Comparison of ENCODE assay signal across 23 cellular contexts in the genomic region with DNA sequence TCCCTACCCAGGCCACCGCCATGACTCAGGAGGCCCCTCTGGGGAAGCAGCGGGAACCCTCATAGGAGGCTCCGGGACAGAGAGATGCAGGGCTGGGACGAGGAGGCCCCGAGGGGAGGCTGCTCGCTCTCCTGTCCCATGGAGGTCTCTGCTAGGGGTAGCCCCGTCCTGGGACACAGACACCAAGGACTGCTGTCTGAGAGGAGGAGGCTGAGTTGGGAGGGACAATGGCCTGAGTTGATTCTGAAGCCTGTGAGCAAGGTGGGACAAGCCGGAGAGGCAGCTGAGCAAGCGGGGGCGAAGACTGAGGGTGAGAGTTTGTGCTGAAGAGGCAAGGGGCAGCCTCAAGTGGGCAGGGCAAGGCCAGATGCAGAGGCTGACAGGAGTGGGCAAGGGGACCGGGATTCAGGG. TPM values are rescaled to one million over a fixed set of nuclear protein-coding genes. Genes with fewer than 3 reads are reported as not detected.
A peak's percentile ranks its signal among the peaks of the same experiment; 100 is the strongest.
DNase-seq lines count a peak whose midpoint lies in the region; ATAC-seq, FAIRE-seq and TF ChIP-seq lines count a peak whose summit lies in the region.
"Had no signal": no experiment of that assay in that cellular context is flagged by ENCODE, and none has a peak within 500 bp of the region (broad histone marks: within the 10 kb centered on the region; RNA-seq: fewer than 3 reads in every experiment).

No MANE protein-coding gene starts in this region.

- FAIRE-seq in kidney (lab: Jason Lieb, UNC): no peak
- FAIRE-seq: D721Med had no signal

- WGBS in psoas muscle, 3 donors: 90 to 93% (median 93%) methylated on average over 11 of the region's 11 CpGs
- WGBS in trophoblast cell (ENCODE audit: extremely low coverage, insufficient coverage, insufficient read length): no CpG with 5 or more reads among the region's 11 CpGs

- H3K79me2 ChIP-seq in GM23338 (replicated peaks; ENCODE audit: insufficient read depth) (no peaks in the 10 kb centered on the region), trophoblast cell (ENCODE audit: control insufficient read depth, insufficient read depth, low read length, poor library complexity) (no peaks in the 10 kb centered on the region)

- H3K4me1 Mint-ChIP-seq in GM23338 (peaks cover 34% of the 10 kb centered on the region), WTC11 (peaks cover 25% of the 10 kb centered on the region)
- peaks cover 28 to 45% (median 32%) of the 10 kb centered on the region in 3 donors for H3K4me1 Mint-ChIP-seq in CD8-positive, alpha-beta memory T cell

- no peak overlapping the region for H2BK12ac ChIP-seq in trophoblast cell (ENCODE audit: low read length)

- H3K27ac ChIP-seq in GM23338 (ENCODE audit: low read depth) (no peak overlapping the region), kidney (ENCODE audit: low read depth in 2 of 2, low read length in 2 of 2) (no peak overlapping the region), psoas muscle (no peak overlapping the region), trophoblast cell (ENCODE audit: low read depth, low read length) (no peak overlapping the region)
- no peak overlapping the region for H3K27ac ChIP-seq in CD8-positive, alpha-beta memory T cell (ENCODE audit: low read depth, low read length)

- no peak overlapping the region for H3K18ac ChIP-seq in trophoblast cell (ENCODE audit: low read length)

- H3K27ac Mint-ChIP-seq in GM23338 (peak overlapping the region; percentile 22; the same call in 1 of the 2 replicates), WTC11 (peak overlapping the region; percentile 28; the same call in 1 of the 2 replicates)
- H3K27ac Mint-ChIP-seq in CD8-positive, alpha-beta memory T cell: no peak overlapping the region

- H2AFZ ChIP-seq in GM23338: no peak overlapping the region; the same call in 1 of the 2 replicates
- H2AFZ ChIP-seq in trophoblast cell (ENCODE audit: insufficient read depth, low read length, poor library complexity): no peak overlapping the region

- DNase-seq in GM23338 (ENCODE audit: low spot score) (no peak), WTC11 (ENCODE audit: low spot score) (peak; percentile 11), kidney (peak; percentile 72), psoas muscle (peak; percentile 12 to 45), trophoblast cell (no peak), NCI-H526 (lab: John Stamatoyannopoulos, UW) (no peak), A172 (ENCODE audit: low spot score) (no peak)
- no peak for DNase-seq in CD8-positive, alpha-beta memory T cell
- DNase-seq: activated CD4-positive, alpha-beta T cell treated with anti-CD3 and anti-CD28 coated beads for 48 hours; activated CD8-positive, alpha-beta memory T cell treated with anti-CD3 and anti-CD28 coated beads, Interleukin-2, amount 50 U/mL, for 48 hours; activated naive CD4-positive, alpha-beta T cell; AML-193; effector memory CD4-positive, alpha-beta T cell; naive thymus-derived CD4-positive, alpha-beta T cell; NCI-H187; NCI-H226; NCI-H82; OCI-M1; Right ventricle myocardium superior; stimulated activated CD4-positive, alpha-beta T cell treated with anti-CD3 and anti-CD28 coated beads, Interleukin-12 subunit alpha, Interleukin-12 subunit beta, amount 100 ng/mL, for 4 hours had no signal

- no peak overlapping the region for H3K14ac ChIP-seq in trophoblast cell (ENCODE audit: low read length)

- H4K20me1 ChIP-seq in GM23338 (replicated peaks; ENCODE audit: insufficient read depth): 0 out of 2 replicates have a peak, but pooled peaks cover 3% of the 10 kb centered on the region

- CTCF ChIA-PET in WTC11 (lab: Charles Lee): interaction anchor here (0.9 to 2.3 kb wide), 6 partner anchors 9 to 194 kb away, joined by 3 to 15 read pairs (median 7); partner anchors contain the start of genes DENND4B, GATAD2B, NPR1 and RAB13
- CTCF ChIA-PET in CD8-positive, alpha-beta memory T cell (lab: Charles Lee): no interaction called here

- H4K12ac ChIP-seq in trophoblast cell (ENCODE audit: low read depth, low read length): no peak overlapping the region

- H3K9me2 ChIP-seq in GM23338 (ENCODE audit: insufficient read depth): no peaks in the 10 kb centered on the region

- no peaks in the 10 kb centered on the region for H3K36me3 ChIP-seq in GM23338 (ENCODE audit: insufficient read depth)
- H3K36me3 ChIP-seq in kidney (ENCODE audit: control insufficient read depth in 1 of 2, insufficient read depth in 2 of 2, low read length in 2 of 2): no peaks in the 10 kb centered on the region
- H3K36me3 ChIP-seq in psoas muscle (ENCODE audit: insufficient read depth in 1 of 2, low read depth in 1 of 2): no peaks in the 10 kb centered on the region
- no peaks in the 10 kb centered on the region for H3K36me3 ChIP-seq in trophoblast cell (ENCODE audit: control insufficient read depth in 1 of 2, insufficient read depth in 2 of 2, low read length in 2 of 2)
- no peaks in the 10 kb centered on the region for H3K36me3 ChIP-seq in CD8-positive, alpha-beta memory T cell (ENCODE audit: insufficient read depth, low read length)
- H3K36me3 ChIP-seq: esophagus muscularis mucosa, gastroesophageal sphincter had no signal

- H4K8ac ChIP-seq in trophoblast cell (ENCODE audit: low read depth, low read length): no peak overlapping the region

- TF ChIP-seq CTCF in GM23338 (conservative IDR thresholded peaks at IDR 0.05; ENCODE audit: low read depth in 2 of 2): no peak
- TF ChIP-seq CTCF in WTC11 (IDR thresholded peaks at IDR 0.05): no peak
- TF ChIP-seq CTCF in kidney (IDR thresholded peaks at IDR 0.05; ENCODE audit: borderline replicate concordance, extremely low read depth, insufficient read depth): no peak
- TF ChIP-seq CTCF in psoas muscle (IDR thresholded peaks at IDR 0.05): no peak

- no peaks in the 10 kb centered on the region for H3K36me3 Mint-ChIP-seq in GM23338 (ENCODE audit: low read depth)
- no peaks in the 10 kb centered on the region for H3K36me3 Mint-ChIP-seq in WTC11
- H3K36me3 Mint-ChIP-seq in CD8-positive, alpha-beta memory T cell: no peaks in the 10 kb centered on the region

- no peaks in the 10 kb centered on the region for H3K9me3 ChIP-seq in kidney (ENCODE audit: control insufficient read depth in 1 of 2, low read length in 2 of 2)
- H3K9me3 ChIP-seq in psoas muscle: no peaks in the 10 kb centered on the region
- H3K9me3 ChIP-seq in trophoblast cell (ENCODE audit: insufficient read depth, low read depth, low read length): no peaks in the 10 kb centered on the region
- no peaks in the 10 kb centered on the region for H3K9me3 ChIP-seq in CD8-positive, alpha-beta memory T cell (ENCODE audit: low read length)
- H3K9me3 ChIP-seq: esophagus muscularis mucosa, gastroesophageal sphincter had no signal

- H3K27me3 ChIP-seq in GM23338 (ENCODE audit: insufficient read depth): no peaks in the 10 kb centered on the region
- no peaks in the 10 kb centered on the region for H3K27me3 ChIP-seq in psoas muscle (ENCODE audit: insufficient read depth in 3 of 3, low read length in 2 of 3)
- no peaks in the 10 kb centered on the region for H3K27me3 ChIP-seq in trophoblast cell (ENCODE audit: insufficient read depth, low read length)
- no peaks in the 10 kb centered on the region for H3K27me3 ChIP-seq in CD8-positive, alpha-beta memory T cell (ENCODE audit: insufficient read depth, low read length, poor library complexity, severe bottlenecking)
- H3K27me3 ChIP-seq: esophagus muscularis mucosa, gastroesophageal sphincter had no signal

- H3K9me3 Mint-ChIP-seq in GM23338: no peaks in the 10 kb centered on the region
- H3K9me3 Mint-ChIP-seq in WTC11: no peaks in the 10 kb centered on the region
- peaks cover 0 to 1% (median 0%) of the 10 kb centered on the region in 5 donors for H3K9me3 Mint-ChIP-seq in CD8-positive, alpha-beta memory T cell
- H3K9me3 Mint-ChIP-seq: naive thymus-derived CD4-positive, alpha-beta T cell had no signal

- intact Hi-C loops in kidney (cut with DNase I): loop anchor here (10.0 kb wide), 1 partner anchor 192 kb away; the partner anchor contains the start of gene RAB13
- intact Hi-C loops in psoas muscle (cut with DNase I): loop anchor here (10.0 kb wide), 2 partner anchors 58 to 152 kb away; partner anchors contain the start of gene DENND4B (in 1 of the 2)

- H2BK5ac ChIP-seq in trophoblast cell (ENCODE audit: low read depth, low read length, poor library complexity): no peak overlapping the region

- H3K4me3 Mint-ChIP-seq in GM23338: no peak overlapping the region
- H3K4me3 Mint-ChIP-seq in WTC11: no peak overlapping the region
- peak overlapping the region in 1 of 7 donors; percentile 9 for H3K4me3 Mint-ChIP-seq in CD8-positive, alpha-beta memory T cell
- H3K4me3 Mint-ChIP-seq: naive thymus-derived CD4-positive, alpha-beta T cell had no signal

- H3K27me3 Mint-ChIP-seq in GM23338 (ENCODE audit: insufficient read depth, low read depth, poor library complexity) (peaks cover 19% of the 10 kb centered on the region), WTC11 (ENCODE audit: low read depth) (no peaks in the 10 kb centered on the region; the same call in 1 of the 2 replicates)
- H3K27me3 Mint-ChIP-seq in CD8-positive, alpha-beta memory T cell: peaks cover 13 to 15% of the 10 kb centered on the region in 2 donors

- H3K4ac ChIP-seq in trophoblast cell (ENCODE audit: low read depth, low read length): no peak overlapping the region

- H3K9ac ChIP-seq in kidney (ENCODE audit: low read length in 2 of 2): no peak overlapping the region
- H3K9ac ChIP-seq in trophoblast cell (ENCODE audit: low read length): no peak overlapping the region

- H2AK5ac ChIP-seq in trophoblast cell (ENCODE audit: low read length): no peak overlapping the region

- H3K4me3 ChIP-seq in GM23338 (no peak overlapping the region), kidney (ENCODE audit: low read length in 2 of 2) (no peak overlapping the region), psoas muscle (no peak overlapping the region), trophoblast cell (ENCODE audit: low read depth, low read length) (no peak overlapping the region)
- H3K4me3 ChIP-seq in CD8-positive, alpha-beta memory T cell (ENCODE audit: low read length): no peak overlapping the region
- H3K4me3 ChIP-seq: esophagus muscularis mucosa, gastroesophageal sphincter had no signal

- no peak overlapping the region for H4K91ac ChIP-seq in trophoblast cell (ENCODE audit: low read depth, low read length)

- H3K23ac ChIP-seq in trophoblast cell (ENCODE audit: low read length): no peak overlapping the region

- ATAC-seq in GM23338 (no peak), WTC11 (no peak), psoas muscle (no peak)
- ATAC-seq: gastroesophageal sphincter; naive thymus-derived CD4-positive, alpha-beta T cell had no signal

- H2BK120ac ChIP-seq in trophoblast cell (ENCODE audit: insufficient read depth, low read length, poor library complexity): no peak overlapping the region

- 0 out of 2 replicates have a peak, but pooled peaks cover 12% of the 10 kb centered on the region for H3F3A ChIP-seq in GM23338 (replicated peaks; ENCODE audit: low read depth)

- H3K4me2 ChIP-seq in GM23338 (no peak overlapping the region), trophoblast cell (ENCODE audit: low read length) (no peak overlapping the region)

- H3K79me1 ChIP-seq in trophoblast cell (ENCODE audit: low read length): no peaks in the 10 kb centered on the region

- POLR2A ChIA-PET in WTC11 (lab: Charles Lee): interaction anchor here (0.9 to 1.5 kb wide), 2 partner anchors 9 to 130 kb away, joined by 3 to 5 read pairs; no protein-coding TSS in a partner anchor
- POLR2A ChIA-PET in CD8-positive, alpha-beta memory T cell (lab: Charles Lee): no interaction called here

- H3K4me1 ChIP-seq in GM23338 (ENCODE audit: insufficient read depth): peaks cover 19% of the 10 kb centered on the region
- peaks cover 7 to 12% of the 10 kb centered on the region in 2 donors for H3K4me1 ChIP-seq in kidney (ENCODE audit: control insufficient read depth in 1 of 2, insufficient read depth in 1 of 2, low read depth in 1 of 2, low read length in 2 of 2)
- H3K4me1 ChIP-seq in psoas muscle: peaks cover 17% of the 10 kb centered on the region
- H3K4me1 ChIP-seq in trophoblast cell (ENCODE audit: control insufficient read depth in 1 of 2, insufficient read depth in 2 of 2, low read length in 2 of 2): no peaks in the 10 kb centered on the region
- peaks cover 24% of the 10 kb centered on the region for H3K4me1 ChIP-seq in CD8-positive, alpha-beta memory T cell (ENCODE audit: insufficient read depth, low read length)

RNA-seq across cellular contexts. Expression of gene SLC27A3, which starts 17.4 kb away (rescaled TPM):
- total RNA-seq in GM23338 (2014; rRNA removed; shearing (Covaris generic)): 18.8 and 24.2 TPM in 2 replicates
- polyA plus RNA-seq in GM23338 (2016; fragmentation: Nextera tagmentation; extraction: Ambion mirVana) (26.3 and 27.1 TPM in 2 replicates), kidney (ENCODE audit: insufficient read depth, low read depth, low replicate concordance) (36.9 TPM), psoas muscle (10 to 100 TPM in 1 of 3 donors, 1 to 10 TPM in 2; 4.6 to 15.6 (median 5.2) TPM)
- total RNA-seq in WTC11 (2021) (36.3 to 38.9 TPM (median 36.9 TPM) in 3 replicates), kidney (54.0 TPM), psoas muscle (1 to 10 TPM; 3.5 to 7.5 (median 5.8) TPM)
- 16.4 and 16.5 TPM in 2 replicates for polyA plus RNA-seq in trophoblast cell (2013)
- total RNA-seq in CD8-positive, alpha-beta memory T cell: 10 to 100 TPM in 1 of 2 experiments, 1 to 10 TPM in 1; 9.9 to 11.3 TPM
- 29.3 TPM for polyA plus RNA-seq in CD8-positive, alpha-beta memory T cell
- 1.8 and 2.2 TPM in 2 replicates for total RNA-seq in A172 (2014; rRNA removed; shearing (Covaris generic))

Comparison
In these comparisons a context has a peak if more than half of its experiments do, and no peak if none do; other contexts are left out.
1. DNase-seq: peak in WTC11 (single experiment), kidney (single experiment) and psoas muscle (2 of 2); none in GM23338 (single experiment), trophoblast cell (0 of 2), CD8-positive, alpha-beta memory T cell (0 of 5), NCI-H526 (0 of 2) and A172 (single experiment).
2. H3K27ac Mint-ChIP-seq: peak in GM23338 (single experiment) and WTC11 (single experiment); none in CD8-positive, alpha-beta memory T cell (0 of 8).